Comparison of ENCODE assay signal across 31 cellular contexts in the genomic region with DNA sequence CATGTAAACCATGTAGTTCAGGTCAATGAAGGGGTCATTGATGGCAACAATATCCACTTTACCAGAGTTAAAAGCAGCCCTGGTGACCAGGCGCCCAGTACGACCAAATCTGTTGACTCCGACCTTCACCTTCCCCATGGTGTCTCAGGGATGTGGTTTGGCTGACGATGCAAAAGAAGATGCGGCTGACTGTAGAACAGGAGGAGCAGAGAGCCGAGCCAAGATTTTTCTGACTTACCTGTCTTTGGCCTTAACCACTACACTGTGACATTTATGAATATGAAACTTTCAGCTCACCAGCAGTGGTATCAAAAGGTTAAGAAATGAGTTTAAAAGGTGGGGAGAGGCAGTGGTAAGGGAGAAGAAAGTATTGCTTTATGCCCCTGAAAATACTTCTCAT.
"Had no signal": no experiment of that assay in that cellular context is flagged by ENCODE, and none has a peak within 500 bp of the region (broad histone marks: within the 10 kb centered on the region; RNA-seq: fewer than 3 reads in every experiment).

No MANE protein-coding gene starts in this region.

- H3K4me2 ChIP-seq: KMS-11, PC-9, SK-N-SH had no signal

- H3K36me3 ChIP-seq: SJSA1 had no signal

- H2AFZ ChIP-seq: PC-9 had no signal

- DNase-seq: Karpas-422, KBM-7, NCI-H1048, NCI-H1092 treated with DMSO at 0.1 percent for 48 hours, NCI-H1105 treated with DMSO at 0.1 percent for 48 hours, NCI-H1417, NCI-H1436, NCI-H146, NCI-H1694, NCI-H187, NCI-H1930, NCI-H2029 treated with DMSO at 0.1 percent for 48 hours, NCI-H2081 treated with DMSO at 0.1 percent for 48 hours, NCI-H2107, NCI-H2171, NCI-H226, NCI-H446 treated with DMSO at 0.1 percent for 48 hours, NCI-H510A, NCI-H524, NCI-H526, NCI-H69, NCI-H748 treated with DMSO at 0.1 percent for 48 hours, NCI-H82, PC-9, Right ventricle myocardium superior, SHP77 treated with DMSO at 0.1 percent for 48 hours, SK-N-SH, SW 1271 had no signal

- H3K9ac ChIP-seq: KMS-11, SK-N-SH had no signal

- H3K9me3 ChIP-seq: SJSA1, SK-N-SH had no signal

- H3K4me1 ChIP-seq: SJSA1 had no signal

- H3K27ac ChIP-seq: KMS-11, PC-9, SJSA1 had no signal

- H3K4me3 ChIP-seq: PC-9, SJSA1 had no signal

- H3K27me3 ChIP-seq: SJSA1 had no signal

- ATAC-seq: Panc1 had no signal
